28 cellular contexts compared by ENCODE assay signal in the genomic region with DNA sequence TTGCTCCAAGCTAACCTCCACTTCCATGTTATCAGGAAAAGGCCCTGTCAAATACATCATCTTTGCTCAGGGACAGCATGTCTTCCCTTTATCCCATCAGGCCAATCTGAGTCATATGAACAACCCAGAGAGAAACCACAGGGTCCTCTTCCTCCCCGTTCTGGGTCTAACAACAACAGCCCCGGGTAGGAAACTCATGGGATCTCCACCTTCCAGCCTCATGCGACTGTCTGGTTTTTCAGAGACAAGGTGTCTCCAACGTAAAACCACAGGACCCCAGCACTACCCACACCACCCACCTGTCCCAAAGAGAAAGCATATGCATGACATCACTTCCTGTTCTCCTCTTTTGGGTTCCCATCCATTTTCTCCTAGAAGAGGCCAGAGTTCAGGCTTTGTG.
"Had no signal": no experiment of that assay in that cellular context is flagged by ENCODE, and none has a peak within 500 bp of the region (broad histone marks: within the 10 kb centered on the region; RNA-seq: fewer than 3 reads in every experiment).

No MANE protein-coding gene starts in this region.

- H3K9me3 ChIP-seq: esophagus muscularis mucosa, heart left ventricle, lower lobe of right lung, mucosa of descending colon, ovary, right lobe of liver, thyroid gland, upper lobe of left lung had no signal

- H3K27ac ChIP-seq: esophagus muscularis mucosa, foreskin keratinocyte, heart left ventricle, lower lobe of right lung, ovary, right lobe of liver, thyroid gland, upper lobe of left lung had no signal

- H3K4me3 ChIP-seq: esophagus muscularis mucosa, heart left ventricle, lower lobe of right lung, mucosa of descending colon, ovary, right lobe of liver, thyroid gland, upper lobe of left lung had no signal

- DNase-seq: activated CD4-positive, alpha-beta memory T cell treated with anti-CD3 and anti-CD28 coated beads for 36 hours; activated CD4-positive, alpha-beta T cell treated with anti-CD3 and anti-CD28 coated beads, Interleukin-2, amount 10 ng/mL, durations not matched to agents 24 days and 14 days; activated CD4-positive, CD25-positive, alpha-beta regulatory T cell treated with anti-CD3 and anti-CD28 coated beads, Interleukin-2, amount 50 U/mL, for 72 hours; activated CD8-positive, alpha-beta memory T cell treated with anti-CD3 and anti-CD28 coated beads, Interleukin-2, amount 50 U/mL, for 48 hours; activated gamma-delta T cell; activated naive CD4-positive, alpha-beta T cell treated with anti-CD3 and anti-CD28 coated beads, Interleukin-2, amount 10 ng/mL, durations not matched to agents 7 days and 5 days; activated naive CD8-positive, alpha-beta T cell treated with anti-CD3 and anti-CD28 coated beads, Interleukin-2, amount 10 ng/mL, durations not matched to agents 7 days and 5 days; activated T-cell treated with anti-CD3 and anti-CD28 coated beads, Interleukin-2, amount 50 U/mL, for 24 hours; amniotic stem cell; dermis blood vessel endothelial cell; effector CD4-positive, alpha-beta T cell; foreskin keratinocyte; heart left ventricle; hypothalamus; kidney glomerular epithelial cell; lower lobe of right lung; mucosa of descending colon; ovary; right lobe of liver; stimulated activated CD4-positive, alpha-beta T cell treated with anti-CD3 and anti-CD28 coated beads, Interleukin-4, amount 100 ng/mL, for 4 hours; stimulated activated CD8-positive, alpha-beta memory T cell treated with anti-CD3 and anti-CD28 coated beads, Interleukin-4, amount 100 ng/mL, for 48 hours; stimulated activated naive CD8-positive, alpha-beta T cell treated with anti-CD3 and anti-CD28 coated beads, Interleukin-15, amount 100 ng/mL, for 72 hours; T-helper 9 cell; thyroid gland; upper lobe of left lung had no signal

- H3K27me3 ChIP-seq: esophagus muscularis mucosa, foreskin keratinocyte, heart left ventricle, ovary, right lobe of liver, thyroid gland had no signal

- H3K36me3 ChIP-seq: esophagus muscularis mucosa, heart left ventricle, lower lobe of right lung, ovary, right lobe of liver, thyroid gland, upper lobe of left lung had no signal

- ATAC-seq: foreskin keratinocyte; heart left ventricle; lower lobe of right lung; mucosa of descending colon; natural killer cell treated with Interleukin-12 subunit alpha and Interleukin-12 subunit beta and Interleukin-15 and Interleukin-18, amount 100 ng/mL, for 72 hours; stimulated activated memory B cell treated with anti-CD40 and anti-IgM and Interleukin-4, amounts not matched to agents 10 μg/mL and 1 μg/mL and 100 μg/mL, for 72 hours; stimulated activated naive CD8-positive, alpha-beta T cell treated with anti-CD3 and anti-CD28 coated beads, Interleukin-15, amount 100 ng/mL, for 72 hours had no signal
